In the genomic region with DNA sequence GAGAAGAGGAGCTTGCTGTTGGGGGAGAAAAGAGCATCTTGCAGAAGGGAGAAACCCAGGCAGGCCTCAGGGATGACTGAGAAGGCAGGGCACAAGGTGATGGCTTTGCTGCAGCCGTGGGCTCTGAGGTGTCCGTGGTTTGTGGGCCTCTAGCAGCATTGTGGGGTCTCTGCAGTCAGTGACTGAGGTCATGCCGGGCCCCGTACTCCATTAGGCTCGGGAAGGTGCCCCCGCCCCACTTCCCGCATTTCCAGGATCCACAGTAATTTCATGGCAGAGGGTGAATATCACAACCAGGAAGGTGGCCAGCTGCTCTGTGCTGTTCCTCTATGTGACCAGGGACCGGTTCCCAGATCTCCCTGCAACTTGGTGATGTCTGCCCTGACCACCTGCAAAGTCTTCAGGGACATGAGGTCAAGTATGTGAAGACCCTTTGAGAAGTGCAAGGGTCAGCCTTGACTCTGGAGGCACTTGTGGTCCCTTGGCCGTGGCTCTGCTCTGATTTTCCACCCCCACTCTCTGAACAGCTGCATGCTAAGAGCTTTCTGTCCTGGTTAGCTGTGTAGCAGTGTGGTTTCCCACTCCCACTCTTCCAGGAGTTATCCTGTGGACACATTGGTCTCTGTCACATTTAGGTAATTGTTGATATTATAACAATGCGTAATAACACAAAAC, we compare ENCODE assay signal across 10 cellular contexts.
DNase-seq lines count a peak whose midpoint lies in the region; ATAC-seq and TF ChIP-seq lines count a peak whose summit lies in the region.
"Had no signal": no experiment of that assay in that cellular context is flagged by ENCODE, and none has a peak within 500 bp of the region (broad histone marks: within the 10 kb centered on the region; RNA-seq: fewer than 3 reads in every experiment).

No MANE protein-coding gene starts in this region.

- ATAC-seq in stimulated activated naive CD8-positive, alpha-beta T cell treated with anti-CD3 and anti-CD28 coated beads, Interleukin-15, Interleukin-2, amounts not matched to agents 100 U/mL and 50 U/mL, for 24 hours: no peak
- no peak for ATAC-seq in central memory CD8-positive, alpha-beta T cell (replicated peaks; ENCODE audit: extremely low read depth, poor library complexity, severe bottlenecking)
- ATAC-seq in GM19395 (IDR thresholded peaks at IDR 0.05; ENCODE audit: unreplicated experiment) (no peak), GM21717 (IDR thresholded peaks at IDR 0.05; ENCODE audit: unreplicated experiment) (no peak)

- H3K4me3 Mint-ChIP-seq in stimulated activated naive CD8-positive, alpha-beta T cell treated with anti-CD3 and anti-CD28 coated beads, Interleukin-15, Interleukin-2, amounts not matched to agents 100 ng/mL and 50 ng/mL, for 24 hours: peak overlapping the region; percentile 96
- H3K4me3 Mint-ChIP-seq in central memory CD8-positive, alpha-beta T cell: peak overlapping the region; percentile 100
- peak overlapping the region; percentile 77 to 89 (median 80) for H3K4me3 Mint-ChIP-seq in nephron

- no peak for DNase-seq in stimulated activated naive CD8-positive, alpha-beta T cell treated with anti-CD3 and anti-CD28 coated beads, Interleukin-15, Interleukin-2, amounts not matched to agents 100 U/mL and 50 U/mL, for 24 hours
- no peak for DNase-seq in central memory CD8-positive, alpha-beta T cell (ENCODE audit: low spot score in 2 of 2)
- DNase-seq in NCI-H774 (lab: John Stamatoyannopoulos, UW) (no peak), cortex of kidney (lab: John Stamatoyannopoulos, UW) (no peak)
- DNase-seq: NCI-H2029; stimulated activated CD4-positive, alpha-beta T cell treated with anti-CD3 and anti-CD28 coated beads, Interleukin-4, amount 100 ng/mL, for 24 hours had no signal

- H3K36me3 Mint-ChIP-seq in stimulated activated naive CD8-positive, alpha-beta T cell treated with anti-CD3 and anti-CD28 coated beads, Interleukin-15, Interleukin-2, amounts not matched to agents 100 ng/mL and 50 ng/mL, for 24 hours (ENCODE audit: low read depth): peaks cover 15% of the 10 kb centered on the region
- H3K36me3 Mint-ChIP-seq in central memory CD8-positive, alpha-beta T cell (ENCODE audit: insufficient read depth): peaks cover 42% of the 10 kb centered on the region
- H3K36me3 Mint-ChIP-seq in nephron (ENCODE audit: low read depth): no peaks in the 10 kb centered on the region

- peak overlapping the region; percentile 78 for H3K27ac Mint-ChIP-seq in stimulated activated naive CD8-positive, alpha-beta T cell treated with anti-CD3 and anti-CD28 coated beads, Interleukin-15, Interleukin-2, amounts not matched to agents 100 ng/mL and 50 ng/mL, for 24 hours
- peak overlapping the region; percentile 97 for H3K27ac Mint-ChIP-seq in central memory CD8-positive, alpha-beta T cell (ENCODE audit: low read depth)
- H3K27ac Mint-ChIP-seq in nephron: peak overlapping the region in 2 of 3 experiments; percentile 21

- H3K27me3 Mint-ChIP-seq in stimulated activated naive CD8-positive, alpha-beta T cell treated with anti-CD3 and anti-CD28 coated beads, Interleukin-15, Interleukin-2, amounts not matched to agents 100 ng/mL and 50 ng/mL, for 24 hours: no peaks in the 10 kb centered on the region
- H3K27me3 Mint-ChIP-seq in central memory CD8-positive, alpha-beta T cell: no peaks in the 10 kb centered on the region
- H3K27me3 Mint-ChIP-seq in nephron (ENCODE audit: low read depth): peaks cover 3% of the 10 kb centered on the region

- peaks cover 70% of the 10 kb centered on the region for H3K4me1 Mint-ChIP-seq in stimulated activated naive CD8-positive, alpha-beta T cell treated with anti-CD3 and anti-CD28 coated beads, Interleukin-15, Interleukin-2, amounts not matched to agents 100 ng/mL and 50 ng/mL, for 24 hours (ENCODE audit: low read depth)
- peaks cover 63% of the 10 kb centered on the region for H3K4me1 Mint-ChIP-seq in central memory CD8-positive, alpha-beta T cell
- H3K4me1 Mint-ChIP-seq in nephron: peaks cover 41% of the 10 kb centered on the region

- H3K9me3 Mint-ChIP-seq in stimulated activated naive CD8-positive, alpha-beta T cell treated with anti-CD3 and anti-CD28 coated beads, Interleukin-15, Interleukin-2, amounts not matched to agents 100 ng/mL and 50 ng/mL, for 24 hours: no peaks in the 10 kb centered on the region
- no peaks in the 10 kb centered on the region for H3K9me3 Mint-ChIP-seq in central memory CD8-positive, alpha-beta T cell
- no peaks in the 10 kb centered on the region for H3K9me3 Mint-ChIP-seq in nephron

- no peak for TF ChIP-seq CTCF in nephron (IDR thresholded peaks at IDR 0.05; ENCODE audit: unreplicated experiment in 3 of 3)

Comparison
In these comparisons a context has a peak if more than half of its experiments do, and no peak if none do; other contexts are left out.
1. H3K27ac Mint-ChIP-seq: peak in every context shown above with its lines; median percentile 97 in central memory CD8-positive, alpha-beta T cell; 78 in stimulated activated naive CD8-positive, alpha-beta T cell treated with anti-CD3 and anti-CD28 coated beads, Interleukin-15, Interleukin-2, amounts not matched to agents 100 ng/mL and 50 ng/mL, for 24 hours; 21 in nephron.